11 cellular contexts compared by ENCODE assay signal in the genomic region with DNA sequence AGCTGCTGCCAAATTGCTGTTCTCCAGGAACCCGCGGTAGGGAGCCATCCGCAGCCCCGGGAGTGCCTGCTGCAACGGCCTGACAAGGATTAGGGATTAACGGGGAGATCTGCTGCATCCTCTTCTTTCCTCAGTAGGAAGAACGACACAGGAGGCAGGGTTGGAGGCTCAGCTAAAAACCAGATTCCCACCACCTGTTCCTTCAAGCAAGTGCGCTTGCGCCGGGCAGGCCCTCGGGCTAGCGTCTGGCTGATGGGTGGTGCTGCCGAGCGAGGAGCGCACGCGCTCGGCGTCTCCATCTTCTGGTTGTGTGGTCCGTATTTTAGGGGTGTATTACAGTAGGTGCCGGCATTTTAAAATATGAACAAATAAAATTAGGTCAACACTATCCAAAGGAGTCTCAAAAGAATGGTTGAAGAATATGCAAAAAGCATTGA. TPM values are rescaled to one million over a fixed set of nuclear protein-coding genes. Genes with fewer than 3 reads are reported as not detected.
DNase-seq lines count a peak whose midpoint lies in the region; ATAC-seq and TF ChIP-seq lines count a peak whose summit lies in the region.
"Had no signal": no experiment of that assay in that cellular context is flagged by ENCODE, and none has a peak within 500 bp of the region (broad histone marks: within the 10 kb centered on the region; RNA-seq: fewer than 3 reads in every experiment).

No MANE protein-coding gene starts in this region.

- H3K27me3 ChIP-seq in foreskin keratinocyte: peaks cover 35% of the 10 kb centered on the region

- H3K4me1 Mint-ChIP-seq in activated CD4-positive, alpha-beta T cell treated with anti-CD3 and anti-CD28 coated beads, Interleukin-2, amount 10 ng/mL, durations not matched to agents 24 days and 14 days: no peaks in the 10 kb centered on the region
- H3K4me1 Mint-ChIP-seq: activated B cell treated with CpG ODN at 0.5 μM for 24 hours; CD4-positive, CD25-positive, alpha-beta regulatory T cell had no signal

- H3K27ac ChIP-seq in foreskin keratinocyte: no peak overlapping the region

- H3K27ac Mint-ChIP-seq in activated CD4-positive, alpha-beta T cell treated with anti-CD3 and anti-CD28 coated beads, Interleukin-2, amount 10 ng/mL, durations not matched to agents 24 days and 14 days: no peak overlapping the region
- H3K27ac Mint-ChIP-seq: activated B cell treated with CpG ODN at 0.5 μM for 24 hours; CD4-positive, CD25-positive, alpha-beta regulatory T cell; stimulated activated naive CD8-positive, alpha-beta T cell treated with anti-CD3 and anti-CD28 coated beads, Interleukin-15, Interleukin-2, amounts not matched to agents 100 ng/mL and 50 ng/mL, for 24 hours had no signal

- no peaks in the 10 kb centered on the region for H3K36me3 Mint-ChIP-seq in activated CD4-positive, alpha-beta T cell treated with anti-CD3 and anti-CD28 coated beads, Interleukin-2, amount 10 ng/mL, durations not matched to agents 24 days and 14 days (ENCODE audit: low read depth)
- H3K36me3 Mint-ChIP-seq: CD4-positive, CD25-positive, alpha-beta regulatory T cell had no signal

- H3K4me3 Mint-ChIP-seq in activated CD4-positive, alpha-beta T cell treated with anti-CD3 and anti-CD28 coated beads, Interleukin-2, amount 10 ng/mL, durations not matched to agents 24 days and 14 days: no peak overlapping the region
- H3K4me3 Mint-ChIP-seq: activated B cell treated with CpG ODN at 0.5 μM for 24 hours; CD4-positive, CD25-positive, alpha-beta regulatory T cell; stimulated activated naive CD8-positive, alpha-beta T cell treated with anti-CD3 and anti-CD28 coated beads, Interleukin-15, Interleukin-2, amounts not matched to agents 100 ng/mL and 50 ng/mL, for 24 hours had no signal

- peak; percentile 43 for TF ChIP-seq CTCF in foreskin keratinocyte (conservative IDR thresholded peaks at IDR 0.05)

- peaks cover 13% of the 10 kb centered on the region for H3K27me3 Mint-ChIP-seq in activated CD4-positive, alpha-beta T cell treated with anti-CD3 and anti-CD28 coated beads, Interleukin-2, amount 10 ng/mL, durations not matched to agents 24 days and 14 days

- intact Hi-C loops in activated CD4-positive, alpha-beta T cell treated with anti-CD3 and anti-CD28 coated beads, Interleukin-2, amount 10 ng/mL, durations not matched to agents 24 days and 14 days (cut with micrococcal nuclease): no loop called here

- no peaks in the 10 kb centered on the region for H3K9me3 Mint-ChIP-seq in activated CD4-positive, alpha-beta T cell treated with anti-CD3 and anti-CD28 coated beads, Interleukin-2, amount 10 ng/mL, durations not matched to agents 24 days and 14 days
- H3K9me3 Mint-ChIP-seq: activated B cell treated with CpG ODN at 0.5 μM for 24 hours; stimulated activated naive CD8-positive, alpha-beta T cell treated with anti-CD3 and anti-CD28 coated beads, Interleukin-15, Interleukin-2, amounts not matched to agents 100 ng/mL and 50 ng/mL, for 24 hours had no signal

- peak; percentile 31 for DNase-seq in activated CD4-positive, alpha-beta T cell treated with anti-CD3 and anti-CD28 coated beads for 48 hours
- DNase-seq in activated CD4-positive, alpha-beta T cell treated with anti-CD3 and anti-CD28 coated beads, Interleukin-2, amount 10 ng/mL, durations not matched to agents 24 days and 14 days: no peak
- DNase-seq in SW 1271 (lab: John Stamatoyannopoulos, UW) (peak; percentile 9 to 45), foreskin keratinocyte (peak in 1 of 2 donors; percentile 35), nucleus accumbens (lab: John Stamatoyannopoulos, UW) (peak in 54 of 56 donors; percentile 2 to 84 (median 50)), ureter (ENCODE audit: low spot score) (no peak)
- DNase-seq: activated B cell treated with CpG ODN at 0.5 μM for 24 hours; CD4-positive, CD25-positive, alpha-beta regulatory T cell had no signal

- peak; percentile 67 for ATAC-seq in foreskin keratinocyte
- no peak for ATAC-seq in GM19035 (IDR thresholded peaks at IDR 0.05; ENCODE audit: unreplicated experiment)
- ATAC-seq in HG03442 (IDR thresholded peaks at IDR 0.05; ENCODE audit: unreplicated experiment): no peak

- H3K4me1 ChIP-seq in foreskin keratinocyte: no peaks in the 10 kb centered on the region

RNA-seq across cellular contexts. Expression of a gene that starts 25.4 kb away (rescaled TPM):
- total RNA-seq in activated CD4-positive, alpha-beta T cell treated with anti-CD3 and anti-CD28 coated beads, Interleukin-2, amount 10 ng/mL, durations not matched to agents 24 days and 14 days: 17.7 and 22.1 TPM in 2 replicates
- 18.9 and 21.0 TPM in 2 replicates for total RNA-seq in foreskin keratinocyte
- 24.2 and 26.6 TPM in 2 replicates for polyA plus RNA-seq in foreskin keratinocyte
- 21.3 TPM for total RNA-seq in ureter

Comparison
In these comparisons a context has a peak if more than half of its experiments do, and no peak if none do; other contexts are left out.
1. DNase-seq: peak in activated CD4-positive, alpha-beta T cell treated with anti-CD3 and anti-CD28 coated beads for 48 hours (single experiment), SW 1271 (2 of 2) and nucleus accumbens (54 of 56); none in activated CD4-positive, alpha-beta T cell treated with anti-CD3 and anti-CD28 coated beads, Interleukin-2, amount 10 ng/mL, durations not matched to agents 24 days and 14 days (single experiment) and ureter (single experiment).